ENCODE assay signal across 12 cellular contexts in genomic region chr7:134562136-134562535, GRCh38. TPM values are rescaled to one million over a fixed set of nuclear protein-coding genes. Genes with fewer than 3 reads are reported as not detected.
DNase-seq lines count a peak whose midpoint lies in the region; ATAC-seq and TF ChIP-seq lines count a peak whose summit lies in the region.
"Had no signal": no experiment of that assay in that cellular context is flagged by ENCODE, and none has a peak within 500 bp of the region (broad histone marks: within the 10 kb centered on the region; RNA-seq: fewer than 3 reads in every experiment).

No MANE protein-coding gene starts in this region.

- CTCF ChIA-PET in SK-N-SH (lab: Yijun Ruan, JAX), result interaction anchor here (1.2 to 6.3 kb wide), 2 partner anchors 14 to 130 kb away, joined by 3 to 52 read pairs; partner anchors contain the start of gene AKR1B15

- peak; percentile 64 for DNase-seq in GM04503 (ENCODE audit: low read depth)
- DNase-seq in T-helper 17 cell, result no peak
- DNase-seq in fibroblast of gingiva (ENCODE audit: low read depth), result peak; percentile 87
- DNase-seq in skeletal muscle cell (ENCODE audit: low read depth), result peak; percentile 52
- no peak for DNase-seq in SK-N-SH
- DNase-seq in SIG-M5 (lab: John Stamatoyannopoulos, UW), result no peak
- no peak for DNase-seq in NCI-H2171 treated with DMSO at 0.1 percent for 48 hours (lab: John Stamatoyannopoulos, UW)
- DNase-seq: activated gamma-delta T cell, KG1, NCI-H748 treated with DMSO at 0.1 percent for 48 hours had no signal

- H3K4me3 ChIP-seq in skeletal muscle cell (ENCODE audit: low read depth, low read length), result no peak overlapping the region
- no peak overlapping the region for H3K4me3 ChIP-seq in SK-N-SH (ENCODE audit: low read depth in 2 of 2, low read length in 1 of 2)

- POLR2A ChIA-PET in SK-N-SH (lab: Yijun Ruan, JAX), result no interaction called here

- H3K36me3 Mint-ChIP-seq in T-helper 17 cell (ENCODE audit: low read depth), result peaks cover 5% of the 10 kb centered on the region

- H3K9me2 ChIP-seq in SK-N-SH, result no peaks in the 10 kb centered on the region

- ATAC-seq in T-helper 17 cell, result peak; percentile 45

- H3K36me3 ChIP-seq in SK-N-SH (replicated peaks in 1 of 2; ENCODE audit: control insufficient read depth in 1 of 2, insufficient read depth in 2 of 2, low read length in 1 of 2), result no peaks in the 10 kb centered on the region

- TF ChIP-seq RAD21 in SK-N-SH (IDR thresholded peaks at IDR 0.05; ENCODE audit: low read length), result no peak

- no peak overlapping the region for H3K27ac ChIP-seq in SK-N-SH (ENCODE audit: low read depth in 2 of 2, low read length in 1 of 2)

- H3K9ac ChIP-seq in SK-N-SH, result no peak overlapping the region

- H3K27me3 ChIP-seq in SK-N-SH (ENCODE audit: insufficient read depth), result peaks cover 8% of the 10 kb centered on the region; the same call in 1 of the 2 replicates

- H3K4me1 ChIP-seq in SK-N-SH (ENCODE audit: control insufficient read depth in 1 of 2, insufficient read depth in 2 of 2, low read depth in 1 of 2, low read length in 1 of 2), result peaks cover 0 to 2% of the 10 kb centered on the region in 2 experiments; a peak in 1 of 4 replicates

- 76% methylated on average over 6 of the region's 6 CpGs for WGBS in SK-N-SH (ENCODE audit: low lambda C conversion rate)

- H3K4me3 Mint-ChIP-seq in T-helper 17 cell, result peak overlapping the region; percentile 56

- no peak overlapping the region for H2AFZ ChIP-seq in SK-N-SH (ENCODE audit: low read depth)

- TF ChIP-seq CTCF in SK-N-SH (IDR thresholded peaks at IDR 0.05), result no peak

- no peak overlapping the region for H3K27ac Mint-ChIP-seq in T-helper 17 cell

- no peaks in the 10 kb centered on the region for H3K9me3 ChIP-seq in T-helper 17 cell (ENCODE audit: control insufficient read depth, low read length, poor library complexity, severe bottlenecking)
- no peaks in the 10 kb centered on the region for H3K9me3 ChIP-seq in SK-N-SH

- TF ChIP-seq EP300 in SK-N-SH (IDR thresholded peaks at IDR 0.05; ENCODE audit: borderline replicate concordance in 1 of 2, low read depth in 1 of 2, low read length in 1 of 2), result no peak

- no peaks in the 10 kb centered on the region for H4K20me1 ChIP-seq in SK-N-SH (ENCODE audit: insufficient read depth)

- H3K79me2 ChIP-seq in SK-N-SH (ENCODE audit: insufficient read depth), result no peaks in the 10 kb centered on the region

- H3K4me1 Mint-ChIP-seq in T-helper 17 cell, result peaks cover 4% of the 10 kb centered on the region

- H3K27me3 Mint-ChIP-seq in T-helper 17 cell, result peaks cover 16% of the 10 kb centered on the region

- H3K4me2 ChIP-seq in SK-N-SH, result no peak overlapping the region

- no peaks in the 10 kb centered on the region for H3F3A ChIP-seq in SK-N-SH (replicated peaks; ENCODE audit: insufficient read depth)

TF ChIP-seq in SK-N-SH, 30 proteins besides CTCF, POLR2A, EP300 and RAD21:
- TF ChIP-seq FOXJ3 (CRISPR knock-in tag; IDR thresholded peaks at IDR 0.05) (no peak), ZBTB33 (IDR thresholded peaks at IDR 0.05; ENCODE audit: borderline replicate concordance, low read depth) (no peak), JUND (IDR thresholded peaks at IDR 0.05) (no peak), CHD2 (IDR thresholded peaks at IDR 0.05; ENCODE audit: low read length, partially characterized antibody) (no peak), MEF2A (IDR thresholded peaks at IDR 0.05; ENCODE audit: borderline replicate concordance, low read depth) (no peak), PBX3 (IDR thresholded peaks at IDR 0.05) (no peak), POLR2AphosphoS5 (IDR thresholded peaks at IDR 0.05; ENCODE audit: low read depth, low read length) (no peak), RFX5 (IDR thresholded peaks at IDR 0.05; ENCODE audit: low read length) (no peak), SMC3 (IDR thresholded peaks at IDR 0.05; ENCODE audit: low read depth, low read length) (no peak), USF2 (IDR thresholded peaks at IDR 0.05; ENCODE audit: borderline replicate concordance, low read depth, low read length) (no peak)
- TF ChIP-seq, protein P1, sequence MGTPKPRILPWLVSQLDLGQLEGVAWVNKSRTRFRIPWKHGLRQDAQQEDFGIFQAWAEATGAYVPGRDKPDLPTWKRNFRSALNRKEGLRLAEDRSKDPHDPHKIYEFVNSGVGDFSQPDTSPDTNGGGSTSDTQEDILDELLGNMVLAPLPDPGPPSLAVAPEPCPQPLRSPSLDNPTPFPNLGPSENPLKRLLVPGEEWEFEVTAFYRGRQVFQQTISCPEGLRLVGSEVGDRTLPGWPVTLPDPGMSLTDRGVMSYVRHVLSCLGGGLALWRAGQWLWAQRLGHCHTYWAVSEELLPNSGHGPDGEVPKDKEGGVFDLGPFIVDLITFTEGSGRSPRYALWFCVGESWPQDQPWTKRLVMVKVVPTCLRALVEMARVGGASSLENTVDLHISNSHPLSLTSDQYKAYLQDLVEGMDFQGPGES (IDR thresholded peaks at IDR 0.05; ENCODE audit: low read depth, low read length), result no peak

RNA-seq across cellular contexts. Expression of gene AKR1B15, which starts 13.2 kb away (rescaled TPM):
- total RNA-seq in T-helper 17 cell, result not detected
- polyA plus RNA-seq in SK-N-SH (2012; rRNA removed), result not detected in 2 replicates
- polyA plus RNA-seq in SK-N-SH (2012; cell fraction: cytosol; rRNA removed), result not detected in 2 replicates
- polyA plus RNA-seq in SK-N-SH (2012; cell fraction: nucleus; rRNA removed), result not detected in 2 replicates
- total RNA-seq: endothelial cell of umbilical vein, temporal lobe had no signal
- polyA plus RNA-seq: endothelial cell of umbilical vein had no signal

RNA-seq across cellular contexts. Expression of gene AKR1B10, which starts 34.8 kb away (rescaled TPM):
- not detected for total RNA-seq in T-helper 17 cell
- polyA plus RNA-seq in SK-N-SH (2012; rRNA removed), result 0.10 and 0.16 TPM in 2 replicates
- 0.09 and 0.12 TPM in 2 replicates for polyA plus RNA-seq in SK-N-SH (2012; cell fraction: cytosol; rRNA removed)
- 0.13 and 0.22 TPM in 2 replicates for polyA plus RNA-seq in SK-N-SH (2012; cell fraction: nucleus; rRNA removed)
- total RNA-seq: endothelial cell of umbilical vein had no signal
- polyA plus RNA-seq: endothelial cell of umbilical vein had no signal

Comparison
In these comparisons a context has a peak if more than half of its experiments do, and no peak if none do; other contexts are left out.
1. DNase-seq: peak in GM04503 (single experiment), fibroblast of gingiva (single experiment) and skeletal muscle cell (single experiment); none in T-helper 17 cell (0 of 3), SK-N-SH (single experiment), SIG-M5 (single experiment) and NCI-H2171 treated with DMSO at 0.1 percent for 48 hours (single experiment).